ENCODE assay signal across 13 cellular contexts in genomic region chr1:43688594-43689000, GRCh38. TPM values are rescaled to one million over a fixed set of nuclear protein-coding genes. Genes with fewer than 3 reads are reported as not detected.
A peak's percentile ranks its signal among the peaks of the same experiment; 100 is the strongest.
DNase-seq lines count a peak whose midpoint lies in the region; ATAC-seq, FAIRE-seq and TF ChIP-seq lines count a peak whose summit lies in the region.
"Had no signal": no experiment of that assay in that cellular context is flagged by ENCODE, and none has a peak within 500 bp of the region (broad histone marks: within the 10 kb centered on the region; RNA-seq: fewer than 3 reads in every experiment).

No MANE protein-coding gene starts in this region.

- FAIRE-seq in endothelial cell of umbilical vein (lab: Jason Lieb, UNC) = peak; percentile 91

- no peak for ATAC-seq in activated CD8-positive, alpha-beta memory T cell treated with anti-CD3 and anti-CD28 coated beads, Interleukin-2, amount 10 ng/mL, durations not matched to agents 7 days and 5 days
- ATAC-seq in RWPE2 (ENCODE audit: low read depth) = peak; percentile 47
- ATAC-seq in gastrocnemius medialis = peak; percentile 50 to 80
- ATAC-seq in HG03432 (IDR thresholded peaks at IDR 0.05; ENCODE audit: unreplicated experiment) = no peak
- no peak for ATAC-seq in GM21717 (IDR thresholded peaks at IDR 0.05; ENCODE audit: unreplicated experiment)

- H3K27ac Mint-ChIP-seq in activated CD8-positive, alpha-beta memory T cell treated with anti-CD3 and anti-CD28 coated beads, Interleukin-2, amount 10 ng/mL, durations not matched to agents 7 days and 5 days = peak overlapping the region; percentile 55
- H3K27ac Mint-ChIP-seq: activated T-helper 2 cell treated with anti-CD3 and anti-CD28 coated beads, Interferon-gamma antibody, Interleukin-2, Interleukin-4, amounts not matched to agents 10 μg/mL and 5 μg/mL and 100 μg/mL, durations not matched to agents 14 hours and 24 hours and 36 hours had no signal

- in situ Hi-C loops in gastrocnemius medialis (cut with MboI; ENCODE audit: low sequenced_read_pairs in 4 of 4) = no loop called here

- H3K4me1 Mint-ChIP-seq in activated CD8-positive, alpha-beta memory T cell treated with anti-CD3 and anti-CD28 coated beads, Interleukin-2, amount 10 ng/mL, durations not matched to agents 7 days and 5 days = no peaks in the 10 kb centered on the region

- CTCF ChIA-PET in activated CD8-positive, alpha-beta memory T cell treated with anti-CD3 and anti-CD28 coated beads, Interleukin-2, amount 10 ng/mL, durations not matched to agents 7 days and 5 days (lab: Charles Lee) = no interaction called here
- CTCF ChIA-PET in endothelial cell of umbilical vein (lab: Charles Lee) = interaction anchor here (1.1 to 2.7 kb wide), 9 partner anchors 18 to 360 kb away, joined by 3 to 19 read pairs (median 5); partner anchors contain the start of genes KDM4A and ST3GAL3

- H3K4me3 ChIP-seq in RWPE2 (ENCODE audit: severe bottlenecking) (no peak overlapping the region), endothelial cell of umbilical vein (replicated peaks in 1 of 3; ENCODE audit: insufficient read depth in 1 of 3, low read depth in 1 of 3, low read length in 3 of 3) (no peak overlapping the region), gastrocnemius medialis (no peak overlapping the region)
- H3K4me3 ChIP-seq: lung had no signal

- no peak overlapping the region for H3K9ac ChIP-seq in endothelial cell of umbilical vein (replicated peaks; ENCODE audit: extremely low read depth, insufficient read depth, low read length)

- intact Hi-C loops in endothelial cell of umbilical vein (cut with micrococcal nuclease) = no loop called here
- intact Hi-C loops in gastrocnemius medialis (cut with DNase I; ENCODE audit: low total_unique reads) = no loop called here

- no peaks in the 10 kb centered on the region for H3K9me1 ChIP-seq in endothelial cell of umbilical vein (replicated peaks; ENCODE audit: control insufficient read depth, extremely low read depth, insufficient read depth, low read length)

- POLR2A ChIA-PET in endothelial cell of umbilical vein (lab: Charles Lee) = interaction anchor here (1.5 to 2.1 kb wide), 2 partner anchors 18 to 38 kb away, joined by 6 to 8 read pairs; partner anchors contain the start of genes KDM4A and ST3GAL3

- no peaks in the 10 kb centered on the region for H4K20me1 ChIP-seq in endothelial cell of umbilical vein (replicated peaks; ENCODE audit: control insufficient read depth, extremely low read depth, insufficient read depth, low read length)

- dilution Hi-C loops in endothelial cell of umbilical vein (cut with MboI; ENCODE audit: extremely low pct_ligation_motif_present, low sequenced_read_pairs) = no loop called here

- TF ChIP-seq CTCF in RWPE2 (IDR thresholded peaks at IDR 0.05; ENCODE audit: poor library complexity, severe bottlenecking) (no peak), endothelial cell of umbilical vein (IDR thresholded peaks at IDR 0.05; ENCODE audit: extremely low read depth in 1 of 2, insufficient read depth in 1 of 2, low read depth in 1 of 2, low read length in 2 of 2) (no peak), gastrocnemius medialis (IDR thresholded peaks at IDR 0.05 in 4 of 5, conservative IDR thresholded peaks at IDR 0.05 in 1 of 5) (no peak)

- peaks cover 64% of the 10 kb centered on the region for H3K36me3 Mint-ChIP-seq in activated CD8-positive, alpha-beta memory T cell treated with anti-CD3 and anti-CD28 coated beads, Interleukin-2, amount 10 ng/mL, durations not matched to agents 7 days and 5 days

- H3K79me2 ChIP-seq in endothelial cell of umbilical vein (ENCODE audit: control insufficient read depth, insufficient read depth, low read length) = no peaks in the 10 kb centered on the region

- H3K27ac ChIP-seq in RWPE2 (ENCODE audit: poor library complexity, severe bottlenecking) (no peak overlapping the region), endothelial cell of umbilical vein (ENCODE audit: insufficient read depth, low read depth, low read length) (peak overlapping the region; percentile 2), gastrocnemius medialis (peak overlapping the region in 3 of 4 donors; percentile 36 to 64 (median 62))

- BruUV-seq in endothelial cell of umbilical vein (replicated peaks; lab: Mats Ljungman, UMichigan) = no TSS peak

- no peak overlapping the region for H2AFZ ChIP-seq in endothelial cell of umbilical vein (ENCODE audit: low read depth, low read length)

- no peaks in the 10 kb centered on the region for H3K9me3 ChIP-seq in RWPE2 (ENCODE audit: severe bottlenecking)
- H3K9me3 ChIP-seq in endothelial cell of umbilical vein (replicated peaks; ENCODE audit: control insufficient read depth, insufficient read depth, low read length) = no peaks in the 10 kb centered on the region
- no peaks in the 10 kb centered on the region for H3K9me3 ChIP-seq in gastrocnemius medialis

- H3K9me3 Mint-ChIP-seq in activated CD8-positive, alpha-beta memory T cell treated with anti-CD3 and anti-CD28 coated beads, Interleukin-2, amount 10 ng/mL, durations not matched to agents 7 days and 5 days (ENCODE audit: low read depth) = no peaks in the 10 kb centered on the region
- H3K9me3 Mint-ChIP-seq: activated T-helper 2 cell treated with anti-CD3 and anti-CD28 coated beads, Interferon-gamma antibody, Interleukin-2, Interleukin-4, amounts not matched to agents 10 μg/mL and 5 μg/mL and 100 μg/mL, durations not matched to agents 14 hours and 24 hours and 36 hours had no signal

- H3K4me1 ChIP-seq in RWPE2 (ENCODE audit: insufficient read depth, poor library complexity, severe bottlenecking) = no peaks in the 10 kb centered on the region
- peaks cover 18% of the 10 kb centered on the region for H3K4me1 ChIP-seq in endothelial cell of umbilical vein (ENCODE audit: control insufficient read depth, extremely low read depth, insufficient read depth, low read length)
- H3K4me1 ChIP-seq in gastrocnemius medialis = peaks cover 0 to 12% of the 10 kb centered on the region in 2 donors

- no peak for TF ChIP-seq POLR2A in endothelial cell of umbilical vein (IDR thresholded peaks at IDR 0.05; ENCODE audit: low read depth, low read length)
- TF ChIP-seq POLR2A in gastrocnemius medialis (IDR thresholded peaks at IDR 0.05) = no peak

- H3K27me3 ChIP-seq in RWPE2 (ENCODE audit: insufficient read depth, poor library complexity, severe bottlenecking) = no peaks in the 10 kb centered on the region
- H3K27me3 ChIP-seq in endothelial cell of umbilical vein (ENCODE audit: control insufficient read depth in 2 of 2, insufficient read depth in 2 of 2, low read length in 2 of 2) = no peaks in the 10 kb centered on the region
- H3K27me3 ChIP-seq in gastrocnemius medialis = no peaks in the 10 kb centered on the region

- peaks cover 96% of the 10 kb centered on the region for H3K36me3 ChIP-seq in RWPE2 (ENCODE audit: low read depth)
- peaks cover 34 to 75% of the 10 kb centered on the region in 2 experiments for H3K36me3 ChIP-seq in endothelial cell of umbilical vein (ENCODE audit: control insufficient read depth in 2 of 2, extremely low read depth in 1 of 2, insufficient read depth in 2 of 2, low read length in 2 of 2)
- H3K36me3 ChIP-seq in gastrocnemius medialis = peaks cover 0 to 79% of the 10 kb centered on the region in 2 donors

- no peak for DNase-seq in activated CD8-positive, alpha-beta memory T cell treated with anti-CD3 and anti-CD28 coated beads, Interleukin-2, amount 10 ng/mL, durations not matched to agents 7 days and 5 days
- DNase-seq in activated CD8-positive, alpha-beta memory T cell treated with anti-CD3 and anti-CD28 coated beads, Interleukin-2, amount 50 U/mL, for 4 hours = no peak
- DNase-seq in RWPE2 (ENCODE audit: low spot score) (no peak), endothelial cell of umbilical vein (ENCODE audit: low read depth, low spot score) (peak; percentile 64), gastrocnemius medialis (no peak)
- DNase-seq in stimulated activated CD4-positive, alpha-beta T cell treated with anti-CD3 and anti-CD28 coated beads, Interleukin-2, amount 100 ng/mL, for 48 hours = no peak
- DNase-seq: KBM-7, NCI-H524, right cardiac atrium had no signal

- no peak overlapping the region for H3K4me3 Mint-ChIP-seq in activated CD8-positive, alpha-beta memory T cell treated with anti-CD3 and anti-CD28 coated beads, Interleukin-2, amount 10 ng/mL, durations not matched to agents 7 days and 5 days

- H3K27me3 Mint-ChIP-seq in activated CD8-positive, alpha-beta memory T cell treated with anti-CD3 and anti-CD28 coated beads, Interleukin-2, amount 10 ng/mL, durations not matched to agents 7 days and 5 days = no peaks in the 10 kb centered on the region

- no peak overlapping the region for H3K4me2 ChIP-seq in endothelial cell of umbilical vein (ENCODE audit: insufficient read depth, low read length)

TF ChIP-seq in endothelial cell of umbilical vein, 7 proteins besides CTCF, POLR2A, EP300 and RAD21 (continues in another document):
- no peak for TF ChIP-seq MAX (IDR thresholded peaks at IDR 0.05; ENCODE audit: insufficient read depth, insufficient read length)

RNA-seq across cellular contexts. Expression of gene ST3GAL3, which starts 18.7 kb away (rescaled TPM):
- total RNA-seq in activated CD8-positive, alpha-beta memory T cell treated with anti-CD3 and anti-CD28 coated beads, Interleukin-2, amount 10 ng/mL, durations not matched to agents 7 days and 5 days = 10 to 100 TPM; 18.1 to 26.7 TPM
- total RNA-seq in endothelial cell of umbilical vein = 27.9 and 35.8 TPM in 2 replicates
- 14.3 TPM in 2 replicates for polyA plus RNA-seq in endothelial cell of umbilical vein
- polyA plus RNA-seq in endothelial cell of umbilical vein (2011; cell fraction: cytosol; rRNA removed) = 15.9 and 17.4 TPM in 2 replicates
- polyA plus RNA-seq in endothelial cell of umbilical vein (2011; cell fraction: nucleus; rRNA removed) = 33.3 and 34.6 TPM in 2 replicates
- polyA plus RNA-seq in endothelial cell of umbilical vein (2012) = 13.7 and 14.9 TPM in 2 replicates
- polyA minus RNA-seq in endothelial cell of umbilical vein = 28.5 and 34.0 TPM in 2 replicates
- 6.5 TPM for polyA minus RNA-seq in endothelial cell of umbilical vein (2011; cell fraction: cytosol; rRNA and poly(A)+ RNA removed)
- polyA minus RNA-seq in endothelial cell of umbilical vein (2011; cell fraction: nucleus; rRNA and poly(A)+ RNA removed) = 33.9 and 46.2 TPM in 2 replicates
- total RNA-seq in gastrocnemius medialis = 10 to 100 TPM; 32.2 to 57.4 (median 38.3) TPM

RNA-seq across cellular contexts. Expression of gene KDM4A, which starts 38.6 kb away (rescaled TPM):
- total RNA-seq in activated CD8-positive, alpha-beta memory T cell treated with anti-CD3 and anti-CD28 coated beads, Interleukin-2, amount 10 ng/mL, durations not matched to agents 7 days and 5 days = 10 to 100 TPM; 39.8 to 40.1 TPM
- total RNA-seq in endothelial cell of umbilical vein (46.9 and 53.3 TPM in 2 replicates), gastrocnemius medialis (10 to 100 TPM in 3 of 4 donors, 1 to 10 TPM in 1; 8.1 to 19.9 (median 13.4) TPM)
- 16.3 and 21.0 TPM in 2 replicates for polyA plus RNA-seq in endothelial cell of umbilical vein
- 24.3 and 25.1 TPM in 2 replicates for polyA plus RNA-seq in endothelial cell of umbilical vein (2011; cell fraction: cytosol; rRNA removed)
- polyA plus RNA-seq in endothelial cell of umbilical vein (2011; cell fraction: nucleus; rRNA removed) = 47.2 and 53.0 TPM in 2 replicates
- 27.7 and 34.9 TPM in 2 replicates for polyA plus RNA-seq in endothelial cell of umbilical vein (2012)
- 47.6 and 66.5 TPM in 2 replicates for polyA minus RNA-seq in endothelial cell of umbilical vein
- polyA minus RNA-seq in endothelial cell of umbilical vein (2011; cell fraction: cytosol; rRNA and poly(A)+ RNA removed) = 16.7 TPM
- polyA minus RNA-seq in endothelial cell of umbilical vein (2011; cell fraction: nucleus; rRNA and poly(A)+ RNA removed) = 50.6 and 58.1 TPM in 2 replicates

Comparison
In these comparisons a context has a peak if more than half of its experiments do, and no peak if none do; other contexts are left out.
1. ATAC-seq: peak in RWPE2 (single experiment) and gastrocnemius medialis (2 of 2); none in activated CD8-positive, alpha-beta memory T cell treated with anti-CD3 and anti-CD28 coated beads, Interleukin-2, amount 10 ng/mL, durations not matched to agents 7 days and 5 days (single experiment), HG03432 (single experiment) and GM21717 (single experiment).